ENCODE assay signal across 19 cellular contexts in genomic region chr5:87751801-87752200, GRCh38.
DNase-seq lines count a peak whose midpoint lies in the region; ATAC-seq, FAIRE-seq and TF ChIP-seq lines count a peak whose summit lies in the region.
"Had no signal": no experiment of that assay in that cellular context is flagged by ENCODE, and none has a peak within 500 bp of the region (broad histone marks: within the 10 kb centered on the region; RNA-seq: fewer than 3 reads in every experiment).

No MANE protein-coding gene starts in this region.

- H3K4me3 Mint-ChIP-seq in astrocyte (ENCODE audit: unreplicated experiment), result no peak overlapping the region
- H3K4me3 Mint-ChIP-seq: CD4-positive, alpha-beta T cell; H9 had no signal

- H3K9me3 ChIP-seq in astrocyte (ENCODE audit: insufficient read depth, low read depth, low read length) (no peaks in the 10 kb centered on the region), mesenchymal stem cell (ENCODE audit: control insufficient read depth, low read length) (no peaks in the 10 kb centered on the region)
- H3K9me3 ChIP-seq: BE2C, MG63 had no signal

- no peak overlapping the region for H2BK12ac ChIP-seq in mesenchymal stem cell (ENCODE audit: low read length in 2 of 2)

- no peaks in the 10 kb centered on the region for H3K36me3 ChIP-seq in astrocyte (ENCODE audit: insufficient read depth, low read length)
- no peaks in the 10 kb centered on the region for H3K36me3 ChIP-seq in mesenchymal stem cell (ENCODE audit: control insufficient read depth in 1 of 2, insufficient read depth in 2 of 2, low read depth in 1 of 2, low read length in 2 of 2)
- H3K36me3 ChIP-seq: BE2C, MG63 had no signal

- 84% methylated on average over 4 of the region's 4 CpGs for WGBS in mesenchymal stem cell

- no peaks in the 10 kb centered on the region for H4K20me1 ChIP-seq in astrocyte (ENCODE audit: insufficient read depth, low read length)

- no peak for ATAC-seq in HG03175 (IDR thresholded peaks at IDR 0.05; ENCODE audit: unreplicated experiment)

- H3K4ac ChIP-seq in mesenchymal stem cell (ENCODE audit: low read depth in 1 of 2, low read length in 2 of 2), result no peak overlapping the region

- no peak overlapping the region for H3K14ac ChIP-seq in mesenchymal stem cell (ENCODE audit: low read length in 2 of 2)

- H2BK120ac ChIP-seq in mesenchymal stem cell (ENCODE audit: low read depth, low read length), result no peak overlapping the region

- H2BK15ac ChIP-seq in mesenchymal stem cell (ENCODE audit: low read depth, poor library complexity, severe bottlenecking), result no peak overlapping the region

- H3K9ac ChIP-seq in astrocyte (ENCODE audit: low read length), result no peak overlapping the region
- H3K9ac ChIP-seq in mesenchymal stem cell (ENCODE audit: low read length), result peak overlapping the region; percentile 47

- H3K4me3 ChIP-seq in astrocyte (ENCODE audit: insufficient read depth, low read depth, low read length) (no peak overlapping the region), fibroblast of mammary gland (ENCODE audit: control insufficient read depth, low read depth, low read length) (no peak overlapping the region), mesenchymal stem cell (ENCODE audit: insufficient read depth in 1 of 2, low read depth in 1 of 2, low read length in 2 of 2) (peak overlapping the region in 1 of 2 experiments; percentile 53)
- H3K4me3 ChIP-seq: MG63 had no signal

- H3K9me3 Mint-ChIP-seq in astrocyte (ENCODE audit: unreplicated experiment), result no peaks in the 10 kb centered on the region
- H3K9me3 Mint-ChIP-seq: CD4-positive, alpha-beta T cell; H9 had no signal

- H3K27ac Mint-ChIP-seq in astrocyte (ENCODE audit: unreplicated experiment), result no peak overlapping the region
- H3K27ac Mint-ChIP-seq: CD4-positive, alpha-beta T cell; H9 had no signal

- H3K18ac ChIP-seq in mesenchymal stem cell (ENCODE audit: low read depth in 1 of 2, low read length in 2 of 2), result no peak overlapping the region

- H3K23ac ChIP-seq in mesenchymal stem cell (ENCODE audit: low read length in 2 of 2), result no peak overlapping the region

- peaks cover 6% of the 10 kb centered on the region for H3K4me1 Mint-ChIP-seq in astrocyte (ENCODE audit: low read depth, unreplicated experiment)

- FAIRE-seq in astrocyte (lab: Jason Lieb, UNC), result no peak
- no peak for FAIRE-seq in GM12892 (lab: Jason Lieb, UNC)

- TF ChIP-seq POLR2A in GM12892 (IDR thresholded peaks at IDR 0.05; ENCODE audit: low read depth, low read length), result no peak

- no peak overlapping the region for H2BK5ac ChIP-seq in mesenchymal stem cell (ENCODE audit: low read depth, low read length, poor library complexity, severe bottlenecking)

- no peak overlapping the region for H3K27ac ChIP-seq in astrocyte (ENCODE audit: low read depth, low read length)
- H3K27ac ChIP-seq in mesenchymal stem cell (ENCODE audit: low read length, poor library complexity, severe bottlenecking), result no peak overlapping the region
- H3K27ac ChIP-seq in temporal lobe (ENCODE audit: low read depth, low read length), result peak overlapping the region; percentile 95

- no peak overlapping the region for H4K8ac ChIP-seq in mesenchymal stem cell (ENCODE audit: low read length)

- H2AFZ ChIP-seq in astrocyte (ENCODE audit: low read depth, low read length) (peak overlapping the region; percentile 30), mesenchymal stem cell (ENCODE audit: low read depth, low read length) (no peak overlapping the region)

- H3K4me2 ChIP-seq in astrocyte (ENCODE audit: low read length) (peak overlapping the region; percentile 39), mesenchymal stem cell (ENCODE audit: low read length, poor library complexity, severe bottlenecking) (no peak overlapping the region)

- no peak for TF ChIP-seq CTCF in astrocyte (IDR thresholded peaks at IDR 0.05; ENCODE audit: insufficient read depth, low read depth, low read length)
- TF ChIP-seq CTCF in fibroblast of mammary gland (conservative IDR thresholded peaks at IDR 0.05; ENCODE audit: control insufficient read depth, insufficient read depth, low read depth, low read length), result no peak

- no peaks in the 10 kb centered on the region for H3K79me1 ChIP-seq in mesenchymal stem cell (replicated peaks; ENCODE audit: low read length, poor library complexity, severe bottlenecking)

- no peak overlapping the region for H4K91ac ChIP-seq in mesenchymal stem cell (ENCODE audit: low read length)

- no peaks in the 10 kb centered on the region for H3K27me3 ChIP-seq in astrocyte (ENCODE audit: insufficient read depth, low read length)
- H3K27me3 ChIP-seq in mesenchymal stem cell (ENCODE audit: control insufficient read depth in 1 of 2, insufficient read depth in 1 of 2, low read length in 2 of 2), result no peaks in the 10 kb centered on the region
- H3K27me3 ChIP-seq: BE2C had no signal

- H3K79me2 ChIP-seq in astrocyte (ENCODE audit: insufficient read depth, low read length), result no peaks in the 10 kb centered on the region

- no peaks in the 10 kb centered on the region for H3K27me3 Mint-ChIP-seq in astrocyte (ENCODE audit: low read depth, unreplicated experiment)

- H3K4me1 ChIP-seq in astrocyte (ENCODE audit: insufficient read depth, low read length) (peaks cover 2% of the 10 kb centered on the region), mesenchymal stem cell (ENCODE audit: control insufficient read depth, insufficient read depth, low read depth, low read length) (no peaks in the 10 kb centered on the region)
- H3K4me1 ChIP-seq: BE2C had no signal

- H2AK5ac ChIP-seq in mesenchymal stem cell (ENCODE audit: low read length, severe bottlenecking), result no peak overlapping the region

- H3K36me3 Mint-ChIP-seq in astrocyte (ENCODE audit: low read depth, unreplicated experiment), result no peaks in the 10 kb centered on the region

- DNase-seq in astrocyte (ENCODE audit: low read depth) (no peak), fibroblast of mammary gland (ENCODE audit: low read depth) (peak; percentile 38), mesenchymal stem cell (no peak), GM12892 (ENCODE audit: insufficient read length) (no peak), NCI-H774 (lab: John Stamatoyannopoulos, UW) (no peak)
- DNase-seq: BE2C; CD4-positive, alpha-beta T cell; DMS53; H9; IMR-90; Karpas-422; MG63; NCI-H1092; NCI-H1694; NCI-H226; NCI-H526; SIG-M5 had no signal
